ENCODE assay signal across 10 cellular contexts in the genomic region with DNA sequence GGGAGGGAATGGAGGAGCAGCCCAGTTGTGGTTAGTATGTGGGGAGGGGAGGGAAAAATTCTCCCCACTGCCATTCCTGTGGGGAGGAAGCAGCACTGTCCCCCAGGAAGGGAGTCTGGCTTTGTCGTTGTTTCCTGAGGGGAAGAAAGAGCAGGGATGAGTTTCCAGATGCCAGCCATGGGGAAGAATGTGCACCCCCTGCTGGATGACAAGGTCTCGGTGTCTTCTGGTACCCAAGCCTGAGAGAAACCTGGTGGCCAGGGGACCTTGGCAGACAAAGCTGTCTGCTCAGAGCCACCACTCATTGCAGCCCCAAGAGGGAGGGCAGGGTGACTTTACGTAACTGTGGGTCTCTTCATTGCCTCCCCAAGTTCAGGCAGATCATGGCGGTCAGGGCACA.
DNase-seq lines count a peak whose midpoint lies in the region; ATAC-seq, FAIRE-seq and TF ChIP-seq lines count a peak whose summit lies in the region.
"Had no signal": no experiment of that assay in that cellular context is flagged by ENCODE, and none has a peak within 500 bp of the region (broad histone marks: within the 10 kb centered on the region; RNA-seq: fewer than 3 reads in every experiment).

No MANE protein-coding gene starts in this region.

- in situ Hi-C loops in astrocyte of the spinal cord (cut with HindIII; ENCODE audit: low sequenced_read_pairs), result no loop called here

- peaks cover 7% of the 10 kb centered on the region; the same call in 1 of the 2 replicates for H3K9me3 Mint-ChIP-seq in HFFc6

- H3K4me3 ChIP-seq in astrocyte of the spinal cord (ENCODE audit: low read depth, low read length), result no peak overlapping the region
- H3K4me3 ChIP-seq: adrenal gland had no signal

- H3K4me3 Mint-ChIP-seq in HFFc6, result no peak overlapping the region

- TF ChIP-seq CTCF in D721Med (IDR thresholded peaks at IDR 0.05; ENCODE audit: insufficient read depth, missing control alignments) (peak; percentile 39), HFFc6 (IDR thresholded peaks at IDR 0.05) (peak; percentile 74), astrocyte of the spinal cord (IDR thresholded peaks at IDR 0.05; ENCODE audit: low read depth, low read length) (peak; percentile 22)

- no peak overlapping the region for H3K27ac Mint-ChIP-seq in HFFc6

- FAIRE-seq in D721Med (lab: Jason Lieb, UNC), result no peak

- peaks cover 40% of the 10 kb centered on the region for H3K27me3 Mint-ChIP-seq in HFFc6 (ENCODE audit: insufficient read depth)

- no peaks in the 10 kb centered on the region for H3K36me3 Mint-ChIP-seq in HFFc6 (ENCODE audit: low read depth)

- no peaks in the 10 kb centered on the region for H3K4me1 Mint-ChIP-seq in HFFc6 (ENCODE audit: low read depth)

- DNase-seq in D721Med (ENCODE audit: insufficient read length, low spot score) (no peak), HFFc6 (peak; percentile 27), astrocyte of the spinal cord (ENCODE audit: low read depth, low spot score) (no peak), left lobe of liver (ENCODE audit: low spot score) (no peak), DMS114 treated with DMSO at 0.1 percent for 48 hours (lab: John Stamatoyannopoulos, UW; ENCODE audit: unreplicated experiment) (no peak)

- ATAC-seq in left lobe of liver (peak; percentile 82), HG03097 (IDR thresholded peaks at IDR 0.05; ENCODE audit: low FRiP score, unreplicated experiment) (no peak), GM21360 (IDR thresholded peaks at IDR 0.05; ENCODE audit: unreplicated experiment) (no peak), HG03469 (IDR thresholded peaks at IDR 0.05; ENCODE audit: unreplicated experiment) (no peak)
- ATAC-seq: left colon had no signal

Comparison
In these comparisons a context has a peak if more than half of its experiments do, and no peak if none do; other contexts are left out.
1. CTCF ChIP-seq: peak in every context shown above with its lines; median percentile 74 in HFFc6; 39 in D721Med; 22 in astrocyte of the spinal cord.